ENCODE assay signal across 1 cellular context in genomic region chr4:2241410-2242353, GRCh38.
TF ChIP-seq lines count a peak whose summit lies in the region.

Gene HAUS3 (minus strand): TSS chr4:2242121. CDS start chr4:2240946, 1,175 bp downstream.
Gene POLN (minus strand): TSS chr4:2242121. CDS start chr4:2229231, 12,890 bp downstream.

TF ChIP-seq in HEK293, 187 proteins besides CTCF, POLR2A, EP300 and RAD21 (continued from another document and continues in another):
- TF ChIP-seq ZSCAN5A (tag by site-specific recombination; IDR thresholded peaks at IDR 0.05): no peak
- peak; percentile 93 for TF ChIP-seq ZBTB26 (tag by site-specific recombination; optimal IDR thresholded peaks at IDR 0.05)
- no peak for TF ChIP-seq ZNF518A (tag by site-specific recombination; conservative IDR thresholded peaks at IDR 0.05; ENCODE audit: low read depth)
- TF ChIP-seq KLF16 (tag by site-specific recombination; IDR thresholded peaks at IDR 0.05): peak; percentile 65
- TF ChIP-seq ZNF626 (tag by site-specific recombination; IDR thresholded peaks at IDR 0.05): no peak
- TF ChIP-seq AEBP2 (tag by site-specific recombination; IDR thresholded peaks at IDR 0.05; ENCODE audit: borderline replicate concordance): no peak
- no peak for TF ChIP-seq ZNF510 (tag by site-specific recombination; IDR thresholded peaks at IDR 0.05; ENCODE audit: insufficient replicate concordance)
- TF ChIP-seq ZNF280D (tag by site-specific recombination; IDR thresholded peaks at IDR 0.05): no peak
- no peak for TF ChIP-seq ZNF426 (tag by site-specific recombination; IDR thresholded peaks at IDR 0.05)
- TF ChIP-seq ZNF544 (tag by site-specific recombination; IDR thresholded peaks at IDR 0.05): no peak
- no peak for TF ChIP-seq SETDB1 (IDR thresholded peaks at IDR 0.05; ENCODE audit: insufficient read length, low read length)
- peak; percentile 98 for TF ChIP-seq PRDM10 (tag by site-specific recombination; IDR thresholded peaks at IDR 0.05)
- no peak for TF ChIP-seq ZNF175 (tag by site-specific recombination; IDR thresholded peaks at IDR 0.05)
- TF ChIP-seq KLF9 (tag by site-specific recombination; IDR thresholded peaks at IDR 0.05; ENCODE audit: low read depth): peak; percentile 46; the same call in 1 of the 2 replicates
- TF ChIP-seq ZNF555 (tag by site-specific recombination; conservative IDR thresholded peaks at IDR 0.05): no peak
- TF ChIP-seq ZBTB17 (tag by site-specific recombination; IDR thresholded peaks at IDR 0.05): no peak
- TF ChIP-seq ZNF660 (tag by site-specific recombination; IDR thresholded peaks at IDR 0.05): 0 out of 2 replicates have a peak, but pooled peaks have one; percentile 9
- TF ChIP-seq ZNF114 (tag by site-specific recombination; IDR thresholded peaks at IDR 0.05): no peak
- TF ChIP-seq ZNF423 (tag by site-specific recombination; IDR thresholded peaks at IDR 0.05): no peak
- no peak for TF ChIP-seq ZNF530 (tag by site-specific recombination; IDR thresholded peaks at IDR 0.05; ENCODE audit: low read depth)
- peak; percentile 73; the same call in 1 of the 2 replicates for TF ChIP-seq ZBTB7A (tag by site-specific recombination; IDR thresholded peaks at IDR 0.05; ENCODE audit: low read depth)
- no peak for TF ChIP-seq REST (tag by site-specific recombination; IDR thresholded peaks at IDR 0.05)
- no peak for TF ChIP-seq ZNF148 (tag by site-specific recombination; IDR thresholded peaks at IDR 0.05; ENCODE audit: borderline replicate concordance)
- no peak for TF ChIP-seq ZNF266 (tag by site-specific recombination; IDR thresholded peaks at IDR 0.05; ENCODE audit: low read depth)
- TF ChIP-seq ZNF76 (tag by site-specific recombination; IDR thresholded peaks at IDR 0.05; ENCODE audit: borderline replicate concordance, low read depth): peak; percentile 91
- TF ChIP-seq ZNF239 (tag by site-specific recombination; IDR thresholded peaks at IDR 0.05): no peak
- no peak for TF ChIP-seq ZNF37A (tag by site-specific recombination; IDR thresholded peaks at IDR 0.05)
- TF ChIP-seq ZBTB21 (tag by site-specific recombination; IDR thresholded peaks at IDR 0.05): 0 out of 2 replicates have a peak, but pooled peaks have one; percentile 43
- no peak for TF ChIP-seq ZNF140 (tag by site-specific recombination; IDR thresholded peaks at IDR 0.05)
- TF ChIP-seq ZNF23 (tag by site-specific recombination; IDR thresholded peaks at IDR 0.05; ENCODE audit: borderline replicate concordance): no peak
- no peak for TF ChIP-seq ZNF366 (tag by site-specific recombination; conservative IDR thresholded peaks at IDR 0.05)
- TF ChIP-seq ZNF514 (tag by site-specific recombination; IDR thresholded peaks at IDR 0.05): no peak
- TF ChIP-seq TRIM28 (IDR thresholded peaks at IDR 0.05; ENCODE audit: borderline replicate concordance, low read length): no peak
- TF ChIP-seq ZFHX2 (tag by site-specific recombination; conservative IDR thresholded peaks at IDR 0.05): 0 out of 2 replicates have a peak, but pooled peaks have one; percentile 7
- TF ChIP-seq ZNF549 (tag by site-specific recombination; IDR thresholded peaks at IDR 0.05): no peak
- no peak for TF ChIP-seq ZNF133 (tag by site-specific recombination; IDR thresholded peaks at IDR 0.05)
